ENCODE assay signal across 1 cellular context in the genomic region with DNA sequence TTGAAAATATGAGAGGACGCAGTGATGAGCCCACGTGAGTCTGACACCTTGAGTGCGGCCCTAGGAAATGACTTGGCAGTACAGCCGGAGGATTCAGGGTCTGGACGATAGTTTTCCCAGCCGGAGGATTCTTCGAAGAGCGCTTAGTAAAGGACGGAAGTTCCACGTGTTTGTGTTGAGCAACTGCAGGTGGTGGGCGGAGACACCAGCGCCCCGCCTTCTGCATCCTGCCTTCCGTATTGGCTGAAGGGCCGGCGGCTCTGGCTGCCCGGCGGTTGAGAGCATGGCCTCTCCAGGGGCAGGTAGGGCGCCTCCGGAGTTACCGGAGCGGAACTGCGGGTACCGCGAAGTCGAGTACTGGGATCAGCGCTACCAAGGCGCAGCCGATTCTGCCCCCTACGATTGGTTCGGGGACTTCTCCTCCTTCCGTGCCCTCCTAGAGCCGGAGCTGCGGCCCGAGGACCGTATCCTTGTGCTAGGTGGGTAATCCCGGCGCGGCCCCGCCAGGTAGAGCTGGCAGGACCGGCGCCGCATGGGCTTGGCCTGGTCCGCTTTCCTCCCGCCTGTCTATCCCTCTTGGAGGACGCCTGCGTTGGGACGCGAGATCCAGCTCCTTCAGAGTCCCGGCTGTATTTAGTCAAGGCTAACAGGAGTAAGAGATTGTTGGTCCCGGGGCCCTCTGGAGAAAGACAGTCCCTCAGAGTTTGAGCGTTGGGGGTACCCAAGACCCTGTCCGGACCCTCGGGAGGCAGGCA.
TF ChIP-seq lines count a peak whose summit lies in the region.

A gene (plus strand): TSS at position 261 of the 755 bp plus-strand sequence. CDS start 23 bp downstream, at position 284.

TF ChIP-seq in HepG2, 621 proteins besides CTCF, POLR2A, EP300 and RAD21 (continued from another document and continues in another):
- TF ChIP-seq ATF1 (CRISPR knock-in tag; IDR thresholded peaks at IDR 0.05) (no peak), MEIS2 (CRISPR knock-in tag; IDR thresholded peaks at IDR 0.05) (peak; percentile 46), SETDB1 (CRISPR knock-in tag; IDR thresholded peaks at IDR 0.05; ENCODE audit: borderline replicate concordance) (no peak), FOXO1 (CRISPR knock-in tag; IDR thresholded peaks at IDR 0.05) (no peak), SIN3B (IDR thresholded peaks at IDR 0.05; ENCODE audit: low read length) (peak; percentile 76; the same call in 1 of the 2 replicates), MIER2 (CRISPR knock-in tag; IDR thresholded peaks at IDR 0.05) (peak; percentile 69; the same call in 1 of the 2 replicates), MTA3 (CRISPR knock-in tag; IDR thresholded peaks at IDR 0.05) (no peak), ZNF350 (CRISPR knock-in tag; IDR thresholded peaks at IDR 0.05; ENCODE audit: borderline replicate concordance, low read depth) (peak; percentile 7; the same call in 1 of the 2 replicates), NFYC (CRISPR knock-in tag; IDR thresholded peaks at IDR 0.05) (peak; percentile 76), HMG20B (CRISPR knock-in tag; conservative IDR thresholded peaks at IDR 0.05) (0 out of 2 replicates have a peak, but pooled peaks have one; percentile 31), YEATS2 (CRISPR knock-in tag; IDR thresholded peaks at IDR 0.05; ENCODE audit: borderline replicate concordance) (peak; percentile 71; the same call in 1 of the 2 replicates), KDM2A (CRISPR knock-in tag; IDR thresholded peaks at IDR 0.05; ENCODE audit: borderline replicate concordance, low read depth) (peak; percentile 38; the same call in 1 of the 2 replicates), ZNF724P (CRISPR knock-in tag; IDR thresholded peaks at IDR 0.05; ENCODE audit: borderline replicate concordance) (no peak), YEATS4 (CRISPR knock-in tag; IDR thresholded peaks at IDR 0.05; ENCODE audit: borderline replicate concordance) (peak; percentile 90), KLF11 (CRISPR knock-in tag; IDR thresholded peaks at IDR 0.05) (0 out of 2 replicates have a peak, but pooled peaks have one; percentile 19), PTBP1 (IDR thresholded peaks at IDR 0.05; ENCODE audit: low read depth, low read length, poor library complexity, severe bottlenecking) (no peak), ETV5 (CRISPR knock-in tag; IDR thresholded peaks at IDR 0.05; ENCODE audit: borderline replicate concordance) (peak; percentile 56), ASH2L (IDR thresholded peaks at IDR 0.05; ENCODE audit: insufficient read length, low read depth, low read length) (peak; percentile 28), MXI1 (IDR thresholded peaks at IDR 0.05; ENCODE audit: borderline replicate concordance, low read depth, low read length) (peak; percentile 100), POGZ (CRISPR knock-in tag; IDR thresholded peaks at IDR 0.05) (no peak; the same call in none of the 2 replicates), GPN1 (CRISPR knock-in tag; IDR thresholded peaks at IDR 0.05; ENCODE audit: borderline replicate concordance) (no peak), ARNT2 (CRISPR knock-in tag; IDR thresholded peaks at IDR 0.05; ENCODE audit: low read depth) (peak; percentile 36; the same call in 1 of the 2 replicates), PRMT3 (CRISPR knock-in tag; IDR thresholded peaks at IDR 0.05; ENCODE audit: borderline replicate concordance, low read depth) (no peak; the same call in 1 of the 2 replicates), ZNF572 (CRISPR knock-in tag; IDR thresholded peaks at IDR 0.05) (no peak), ZNF530 (CRISPR knock-in tag; IDR thresholded peaks at IDR 0.05; ENCODE audit: low read depth) (no peak), ZMYM4 (CRISPR knock-in tag; IDR thresholded peaks at IDR 0.05) (peak; percentile 60), EEA1 (CRISPR knock-in tag; IDR thresholded peaks at IDR 0.05; ENCODE audit: borderline replicate concordance) (peak; percentile 48; the same call in 1 of the 2 replicates), NFATC3 (CRISPR knock-in tag; IDR thresholded peaks at IDR 0.05) (no peak), ZNF335 (CRISPR knock-in tag; IDR thresholded peaks at IDR 0.05) (no peak; the same call in 1 of the 2 replicates)
- TF ChIP-seq, protein P1, sequence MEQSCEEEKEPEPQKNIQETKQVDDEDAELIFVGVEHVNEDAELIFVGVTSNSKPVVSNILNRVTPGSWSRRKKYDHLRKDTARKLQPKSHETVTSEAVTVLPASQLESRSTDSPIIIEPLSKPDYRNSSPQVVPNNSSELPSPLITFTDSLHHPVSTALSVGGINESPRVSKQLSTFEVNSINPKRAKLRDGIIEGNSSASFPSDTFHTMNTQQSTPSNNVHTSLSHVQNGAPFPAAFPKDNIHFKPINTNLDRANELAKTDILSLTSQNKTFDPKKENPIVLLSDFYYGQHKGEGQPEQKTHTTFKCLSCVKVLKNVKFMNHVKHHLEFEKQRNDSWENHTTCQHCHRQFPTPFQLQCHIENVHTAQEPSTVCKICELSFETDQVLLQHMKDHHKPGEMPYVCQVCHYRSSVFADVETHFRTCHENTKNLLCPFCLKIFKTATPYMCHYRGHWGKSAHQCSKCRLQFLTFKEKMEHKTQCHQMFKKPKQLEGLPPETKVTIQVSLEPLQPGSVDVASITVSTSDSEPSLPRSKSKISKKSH (CRISPR knock-in tag; IDR thresholded peaks at IDR 0.05; ENCODE audit: borderline replicate concordance), result no peak
- TF ChIP-seq, protein P2, sequence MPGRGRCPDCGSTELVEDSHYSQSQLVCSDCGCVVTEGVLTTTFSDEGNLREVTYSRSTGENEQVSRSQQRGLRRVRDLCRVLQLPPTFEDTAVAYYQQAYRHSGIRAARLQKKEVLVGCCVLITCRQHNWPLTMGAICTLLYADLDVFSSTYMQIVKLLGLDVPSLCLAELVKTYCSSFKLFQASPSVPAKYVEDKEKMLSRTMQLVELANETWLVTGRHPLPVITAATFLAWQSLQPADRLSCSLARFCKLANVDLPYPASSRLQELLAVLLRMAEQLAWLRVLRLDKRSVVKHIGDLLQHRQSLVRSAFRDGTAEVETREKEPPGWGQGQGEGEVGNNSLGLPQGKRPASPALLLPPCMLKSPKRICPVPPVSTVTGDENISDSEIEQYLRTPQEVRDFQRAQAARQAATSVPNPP (CRISPR knock-in tag; IDR thresholded peaks at IDR 0.05), result no peak
- TF ChIP-seq, protein P3, sequence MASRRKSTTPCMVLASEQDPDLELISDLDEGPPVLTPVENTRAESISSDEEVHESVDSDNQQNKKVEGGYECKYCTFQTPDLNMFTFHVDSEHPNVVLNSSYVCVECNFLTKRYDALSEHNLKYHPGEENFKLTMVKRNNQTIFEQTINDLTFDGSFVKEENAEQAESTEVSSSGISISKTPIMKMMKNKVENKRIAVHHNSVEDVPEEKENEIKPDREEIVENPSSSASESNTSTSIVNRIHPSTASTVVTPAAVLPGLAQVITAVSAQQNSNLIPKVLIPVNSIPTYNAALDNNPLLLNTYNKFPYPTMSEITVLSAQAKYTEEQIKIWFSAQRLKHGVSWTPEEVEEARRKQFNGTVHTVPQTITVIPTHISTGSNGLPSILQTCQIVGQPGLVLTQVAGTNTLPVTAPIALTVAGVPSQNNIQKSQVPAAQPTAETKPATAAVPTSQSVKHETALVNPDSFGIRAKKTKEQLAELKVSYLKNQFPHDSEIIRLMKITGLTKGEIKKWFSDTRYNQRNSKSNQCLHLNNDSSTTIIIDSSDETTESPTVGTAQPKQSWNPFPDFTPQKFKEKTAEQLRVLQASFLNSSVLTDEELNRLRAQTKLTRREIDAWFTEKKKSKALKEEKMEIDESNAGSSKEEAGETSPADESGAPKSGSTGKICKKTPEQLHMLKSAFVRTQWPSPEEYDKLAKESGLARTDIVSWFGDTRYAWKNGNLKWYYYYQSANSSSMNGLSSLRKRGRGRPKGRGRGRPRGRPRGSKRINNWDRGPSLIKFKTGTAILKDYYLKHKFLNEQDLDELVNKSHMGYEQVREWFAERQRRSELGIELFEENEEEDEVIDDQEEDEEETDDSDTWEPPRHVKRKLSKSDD (CRISPR knock-in tag; IDR thresholded peaks at IDR 0.05; ENCODE audit: low read depth), result no peak; the same call in 1 of the 2 replicates
- TF ChIP-seq, protein P4, sequence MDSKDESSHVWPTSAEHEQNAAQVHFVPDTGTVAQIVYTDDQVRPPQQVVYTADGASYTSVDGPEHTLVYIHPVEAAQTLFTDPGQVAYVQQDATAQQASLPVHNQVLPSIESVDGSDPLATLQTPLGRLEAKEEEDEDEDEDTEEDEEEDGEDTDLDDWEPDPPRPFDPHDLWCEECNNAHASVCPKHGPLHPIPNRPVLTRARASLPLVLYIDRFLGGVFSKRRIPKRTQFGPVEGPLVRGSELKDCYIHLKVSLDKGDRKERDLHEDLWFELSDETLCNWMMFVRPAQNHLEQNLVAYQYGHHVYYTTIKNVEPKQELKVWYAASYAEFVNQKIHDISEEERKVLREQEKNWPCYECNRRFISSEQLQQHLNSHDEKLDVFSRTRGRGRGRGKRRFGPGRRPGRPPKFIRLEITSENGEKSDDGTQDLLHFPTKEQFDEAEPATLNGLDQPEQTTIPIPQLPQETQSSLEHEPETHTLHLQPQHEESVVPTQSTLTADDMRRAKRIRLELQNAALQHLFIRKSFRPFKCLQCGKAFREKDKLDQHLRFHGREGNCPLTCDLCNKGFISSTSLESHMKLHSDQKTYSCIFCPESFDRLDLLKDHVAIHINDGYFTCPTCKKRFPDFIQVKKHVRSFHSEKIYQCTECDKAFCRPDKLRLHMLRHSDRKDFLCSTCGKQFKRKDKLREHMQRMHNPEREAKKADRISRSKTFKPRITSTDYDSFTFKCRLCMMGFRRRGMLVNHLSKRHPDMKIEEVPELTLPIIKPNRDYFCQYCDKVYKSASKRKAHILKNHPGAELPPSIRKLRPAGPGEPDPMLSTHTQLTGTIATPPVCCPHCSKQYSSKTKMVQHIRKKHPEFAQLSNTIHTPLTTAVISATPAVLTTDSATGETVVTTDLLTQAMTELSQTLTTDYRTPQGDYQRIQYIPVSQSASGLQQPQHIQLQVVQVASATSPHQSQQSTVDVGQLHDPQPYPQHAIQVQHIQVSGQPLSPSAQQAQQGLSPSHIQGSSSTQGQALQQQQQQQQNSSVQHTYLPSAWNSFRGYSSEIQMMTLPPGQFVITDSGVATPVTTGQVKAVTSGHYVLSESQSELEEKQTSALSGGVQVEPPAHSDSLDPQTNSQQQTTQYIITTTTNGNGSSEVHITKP (CRISPR knock-in tag; IDR thresholded peaks at IDR 0.05; ENCODE audit: low read depth), result peak; percentile 64; the same call in 1 of the 2 replicates
- TF ChIP-seq, protein P5, sequence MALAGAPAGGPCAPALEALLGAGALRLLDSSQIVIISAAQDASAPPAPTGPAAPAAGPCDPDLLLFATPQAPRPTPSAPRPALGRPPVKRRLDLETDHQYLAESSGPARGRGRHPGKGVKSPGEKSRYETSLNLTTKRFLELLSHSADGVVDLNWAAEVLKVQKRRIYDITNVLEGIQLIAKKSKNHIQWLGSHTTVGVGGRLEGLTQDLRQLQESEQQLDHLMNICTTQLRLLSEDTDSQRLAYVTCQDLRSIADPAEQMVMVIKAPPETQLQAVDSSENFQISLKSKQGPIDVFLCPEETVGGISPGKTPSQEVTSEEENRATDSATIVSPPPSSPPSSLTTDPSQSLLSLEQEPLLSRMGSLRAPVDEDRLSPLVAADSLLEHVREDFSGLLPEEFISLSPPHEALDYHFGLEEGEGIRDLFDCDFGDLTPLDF (CRISPR knock-in tag; IDR thresholded peaks at IDR 0.05), result no peak; the same call in 1 of the 2 replicates
- TF ChIP-seq, protein P6, sequence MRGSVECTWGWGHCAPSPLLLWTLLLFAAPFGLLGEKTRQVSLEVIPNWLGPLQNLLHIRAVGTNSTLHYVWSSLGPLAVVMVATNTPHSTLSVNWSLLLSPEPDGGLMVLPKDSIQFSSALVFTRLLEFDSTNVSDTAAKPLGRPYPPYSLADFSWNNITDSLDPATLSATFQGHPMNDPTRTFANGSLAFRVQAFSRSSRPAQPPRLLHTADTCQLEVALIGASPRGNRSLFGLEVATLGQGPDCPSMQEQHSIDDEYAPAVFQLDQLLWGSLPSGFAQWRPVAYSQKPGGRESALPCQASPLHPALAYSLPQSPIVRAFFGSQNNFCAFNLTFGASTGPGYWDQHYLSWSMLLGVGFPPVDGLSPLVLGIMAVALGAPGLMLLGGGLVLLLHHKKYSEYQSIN (CRISPR knock-in tag; IDR thresholded peaks at IDR 0.05; ENCODE audit: borderline replicate concordance), result no peak
- TF ChIP-seq, protein P7, sequence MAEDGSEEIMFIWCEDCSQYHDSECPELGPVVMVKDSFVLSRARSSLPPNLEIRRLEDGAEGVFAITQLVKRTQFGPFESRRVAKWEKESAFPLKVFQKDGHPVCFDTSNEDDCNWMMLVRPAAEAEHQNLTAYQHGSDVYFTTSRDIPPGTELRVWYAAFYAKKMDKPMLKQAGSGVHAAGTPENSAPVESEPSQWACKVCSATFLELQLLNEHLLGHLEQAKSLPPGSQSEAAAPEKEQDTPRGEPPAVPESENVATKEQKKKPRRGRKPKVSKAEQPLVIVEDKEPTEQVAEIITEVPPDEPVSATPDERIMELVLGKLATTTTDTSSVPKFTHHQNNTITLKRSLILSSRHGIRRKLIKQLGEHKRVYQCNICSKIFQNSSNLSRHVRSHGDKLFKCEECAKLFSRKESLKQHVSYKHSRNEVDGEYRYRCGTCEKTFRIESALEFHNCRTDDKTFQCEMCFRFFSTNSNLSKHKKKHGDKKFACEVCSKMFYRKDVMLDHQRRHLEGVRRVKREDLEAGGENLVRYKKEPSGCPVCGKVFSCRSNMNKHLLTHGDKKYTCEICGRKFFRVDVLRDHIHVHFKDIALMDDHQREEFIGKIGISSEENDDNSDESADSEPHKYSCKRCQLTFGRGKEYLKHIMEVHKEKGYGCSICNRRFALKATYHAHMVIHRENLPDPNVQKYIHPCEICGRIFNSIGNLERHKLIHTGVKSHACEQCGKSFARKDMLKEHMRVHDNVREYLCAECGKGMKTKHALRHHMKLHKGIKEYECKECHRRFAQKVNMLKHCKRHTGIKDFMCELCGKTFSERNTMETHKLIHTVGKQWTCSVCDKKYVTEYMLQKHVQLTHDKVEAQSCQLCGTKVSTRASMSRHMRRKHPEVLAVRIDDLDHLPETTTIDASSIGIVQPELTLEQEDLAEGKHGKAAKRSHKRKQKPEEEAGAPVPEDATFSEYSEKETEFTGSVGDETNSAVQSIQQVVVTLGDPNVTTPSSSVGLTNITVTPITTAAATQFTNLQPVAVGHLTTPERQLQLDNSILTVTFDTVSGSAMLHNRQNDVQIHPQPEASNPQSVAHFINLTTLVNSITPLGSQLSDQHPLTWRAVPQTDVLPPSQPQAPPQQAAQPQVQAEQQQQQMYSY (CRISPR knock-in tag; IDR thresholded peaks at IDR 0.05), result 0 out of 2 replicates have a peak, but pooled peaks have one; percentile 21
- TF ChIP-seq, protein P8, sequence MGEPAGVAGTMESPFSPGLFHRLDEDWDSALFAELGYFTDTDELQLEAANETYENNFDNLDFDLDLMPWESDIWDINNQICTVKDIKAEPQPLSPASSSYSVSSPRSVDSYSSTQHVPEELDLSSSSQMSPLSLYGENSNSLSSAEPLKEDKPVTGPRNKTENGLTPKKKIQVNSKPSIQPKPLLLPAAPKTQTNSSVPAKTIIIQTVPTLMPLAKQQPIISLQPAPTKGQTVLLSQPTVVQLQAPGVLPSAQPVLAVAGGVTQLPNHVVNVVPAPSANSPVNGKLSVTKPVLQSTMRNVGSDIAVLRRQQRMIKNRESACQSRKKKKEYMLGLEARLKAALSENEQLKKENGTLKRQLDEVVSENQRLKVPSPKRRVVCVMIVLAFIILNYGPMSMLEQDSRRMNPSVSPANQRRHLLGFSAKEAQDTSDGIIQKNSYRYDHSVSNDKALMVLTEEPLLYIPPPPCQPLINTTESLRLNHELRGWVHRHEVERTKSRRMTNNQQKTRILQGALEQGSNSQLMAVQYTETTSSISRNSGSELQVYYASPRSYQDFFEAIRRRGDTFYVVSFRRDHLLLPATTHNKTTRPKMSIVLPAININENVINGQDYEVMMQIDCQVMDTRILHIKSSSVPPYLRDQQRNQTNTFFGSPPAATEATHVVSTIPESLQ (CRISPR knock-in tag; conservative IDR thresholded peaks at IDR 0.05), result no peak
